2 cellular contexts compared by ENCODE assay signal in the genomic region with DNA sequence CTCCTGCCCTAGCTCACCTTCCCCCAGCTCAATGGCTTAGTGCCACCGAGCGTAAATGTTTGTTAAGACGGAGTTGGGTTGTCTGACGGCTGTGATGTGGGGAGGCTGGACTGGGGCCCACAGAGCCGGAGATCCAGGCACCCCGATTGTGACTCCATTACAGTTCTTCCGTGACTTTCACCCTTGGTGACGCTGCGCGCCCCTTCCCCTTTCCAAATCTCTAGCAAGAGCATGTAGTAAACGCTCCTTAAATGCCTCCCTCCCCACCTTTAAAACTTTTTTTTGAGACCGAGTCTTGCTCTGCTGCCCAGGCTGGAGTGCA.
TF ChIP-seq lines count a peak whose summit lies in the region.

No MANE protein-coding gene starts in this region.

TF ChIP-seq in SK-N-SH, 30 proteins besides CTCF, POLR2A, EP300 and RAD21 (continued from another document):
- no peak for TF ChIP-seq NRF1 (IDR thresholded peaks at IDR 0.05; ENCODE audit: low read depth, low read length)
- TF ChIP-seq, protein P1, sequence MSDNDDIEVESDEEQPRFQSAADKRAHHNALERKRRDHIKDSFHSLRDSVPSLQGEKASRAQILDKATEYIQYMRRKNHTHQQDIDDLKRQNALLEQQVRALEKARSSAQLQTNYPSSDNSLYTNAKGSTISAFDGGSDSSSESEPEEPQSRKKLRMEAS (IDR thresholded peaks at IDR 0.05; ENCODE audit: low read depth) = no peak
- TF ChIP-seq FOSL2 (IDR thresholded peaks at IDR 0.05; ENCODE audit: borderline replicate concordance, low read depth) = no peak
- no peak for TF ChIP-seq SIN3A (IDR thresholded peaks at IDR 0.05; ENCODE audit: borderline replicate concordance, low read depth, low read length)
- TF ChIP-seq, protein P2, sequence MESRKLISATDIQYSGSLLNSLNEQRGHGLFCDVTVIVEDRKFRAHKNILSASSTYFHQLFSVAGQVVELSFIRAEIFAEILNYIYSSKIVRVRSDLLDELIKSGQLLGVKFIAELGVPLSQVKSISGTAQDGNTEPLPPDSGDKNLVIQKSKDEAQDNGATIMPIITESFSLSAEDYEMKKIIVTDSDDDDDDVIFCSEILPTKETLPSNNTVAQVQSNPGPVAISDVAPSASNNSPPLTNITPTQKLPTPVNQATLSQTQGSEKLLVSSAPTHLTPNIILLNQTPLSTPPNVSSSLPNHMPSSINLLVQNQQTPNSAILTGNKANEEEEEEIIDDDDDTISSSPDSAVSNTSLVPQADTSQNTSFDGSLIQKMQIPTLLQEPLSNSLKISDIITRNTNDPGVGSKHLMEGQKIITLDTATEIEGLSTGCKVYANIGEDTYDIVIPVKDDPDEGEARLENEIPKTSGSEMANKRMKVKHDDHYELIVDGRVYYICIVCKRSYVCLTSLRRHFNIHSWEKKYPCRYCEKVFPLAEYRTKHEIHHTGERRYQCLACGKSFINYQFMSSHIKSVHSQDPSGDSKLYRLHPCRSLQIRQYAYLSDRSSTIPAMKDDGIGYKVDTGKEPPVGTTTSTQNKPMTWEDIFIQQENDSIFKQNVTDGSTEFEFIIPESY (IDR thresholded peaks at IDR 0.05; ENCODE audit: borderline replicate concordance, low read depth) = no peak
- TF ChIP-seq EZH2phosphoT487 (IDR thresholded peaks at IDR 0.05; ENCODE audit: borderline replicate concordance, low read depth) = no peak
- TF ChIP-seq, protein P3, sequence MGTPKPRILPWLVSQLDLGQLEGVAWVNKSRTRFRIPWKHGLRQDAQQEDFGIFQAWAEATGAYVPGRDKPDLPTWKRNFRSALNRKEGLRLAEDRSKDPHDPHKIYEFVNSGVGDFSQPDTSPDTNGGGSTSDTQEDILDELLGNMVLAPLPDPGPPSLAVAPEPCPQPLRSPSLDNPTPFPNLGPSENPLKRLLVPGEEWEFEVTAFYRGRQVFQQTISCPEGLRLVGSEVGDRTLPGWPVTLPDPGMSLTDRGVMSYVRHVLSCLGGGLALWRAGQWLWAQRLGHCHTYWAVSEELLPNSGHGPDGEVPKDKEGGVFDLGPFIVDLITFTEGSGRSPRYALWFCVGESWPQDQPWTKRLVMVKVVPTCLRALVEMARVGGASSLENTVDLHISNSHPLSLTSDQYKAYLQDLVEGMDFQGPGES (IDR thresholded peaks at IDR 0.05; ENCODE audit: low read depth, low read length) = no peak
- TF ChIP-seq RFX5 (IDR thresholded peaks at IDR 0.05; ENCODE audit: low read length) = no peak
- TF ChIP-seq MXI1 (IDR thresholded peaks at IDR 0.05; ENCODE audit: low read depth, low read length) = no peak
- no peak for TF ChIP-seq RXRA (IDR thresholded peaks at IDR 0.05; ENCODE audit: borderline replicate concordance, low read depth)
- no peak for TF ChIP-seq RCOR1 (IDR thresholded peaks at IDR 0.05; ENCODE audit: low read length)
- no peak for TF ChIP-seq YY1 (IDR thresholded peaks at IDR 0.05; ENCODE audit: low read depth)
- TF ChIP-seq, protein P4, sequence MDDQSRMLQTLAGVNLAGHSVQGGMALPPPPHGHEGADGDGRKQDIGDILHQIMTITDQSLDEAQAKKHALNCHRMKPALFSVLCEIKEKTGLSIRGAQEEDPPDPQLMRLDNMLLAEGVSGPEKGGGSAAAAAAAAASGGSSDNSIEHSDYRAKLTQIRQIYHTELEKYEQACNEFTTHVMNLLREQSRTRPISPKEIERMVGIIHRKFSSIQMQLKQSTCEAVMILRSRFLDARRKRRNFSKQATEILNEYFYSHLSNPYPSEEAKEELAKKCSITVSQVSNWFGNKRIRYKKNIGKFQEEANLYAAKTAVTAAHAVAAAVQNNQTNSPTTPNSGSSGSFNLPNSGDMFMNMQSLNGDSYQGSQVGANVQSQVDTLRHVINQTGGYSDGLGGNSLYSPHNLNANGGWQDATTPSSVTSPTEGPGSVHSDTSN (IDR thresholded peaks at IDR 0.05) = no peak

TF ChIP-seq in SK-N-SH treated with all-trans-retinoic acid at 6 μM for 48 hours, 23 proteins besides CTCF, POLR2A, EP300 and RAD21 (continued from another document):
- TF ChIP-seq ZNF565 (CRISPR knock-in tag; conservative IDR thresholded peaks at IDR 0.05; ENCODE audit: low read depth) (no peak), ZFP30 (CRISPR knock-in tag; IDR thresholded peaks at IDR 0.05) (no peak), OSR1 (CRISPR knock-in tag; IDR thresholded peaks at IDR 0.05) (no peak), ZNF8 (CRISPR knock-in tag; IDR thresholded peaks at IDR 0.05) (no peak), SNAI2 (CRISPR knock-in tag; IDR thresholded peaks at IDR 0.05) (no peak), ZFP3 (CRISPR knock-in tag; IDR thresholded peaks at IDR 0.05) (no peak), GLIS3 (CRISPR knock-in tag; IDR thresholded peaks at IDR 0.05) (no peak)
- TF ChIP-seq, protein P5, sequence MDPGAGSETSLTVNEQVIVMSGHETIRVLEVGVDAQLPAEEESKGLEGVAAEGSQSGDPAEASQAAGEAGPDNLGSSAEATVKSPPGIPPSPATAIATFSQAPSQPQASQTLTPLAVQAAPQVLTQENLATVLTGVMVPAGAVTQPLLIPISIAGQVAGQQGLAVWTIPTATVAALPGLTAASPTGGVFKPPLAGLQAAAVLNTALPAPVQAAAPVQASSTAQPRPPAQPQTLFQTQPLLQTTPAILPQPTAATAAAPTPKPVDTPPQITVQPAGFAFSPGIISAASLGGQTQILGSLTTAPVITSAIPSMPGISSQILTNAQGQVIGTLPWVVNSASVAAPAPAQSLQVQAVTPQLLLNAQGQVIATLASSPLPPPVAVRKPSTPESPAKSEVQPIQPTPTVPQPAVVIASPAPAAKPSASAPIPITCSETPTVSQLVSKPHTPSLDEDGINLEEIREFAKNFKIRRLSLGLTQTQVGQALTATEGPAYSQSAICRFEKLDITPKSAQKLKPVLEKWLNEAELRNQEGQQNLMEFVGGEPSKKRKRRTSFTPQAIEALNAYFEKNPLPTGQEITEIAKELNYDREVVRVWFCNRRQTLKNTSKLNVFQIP (CRISPR knock-in tag; IDR thresholded peaks at IDR 0.05; ENCODE audit: borderline replicate concordance, low read depth) = no peak
